ENCODE assay signal across 14 cellular contexts in the genomic region with DNA sequence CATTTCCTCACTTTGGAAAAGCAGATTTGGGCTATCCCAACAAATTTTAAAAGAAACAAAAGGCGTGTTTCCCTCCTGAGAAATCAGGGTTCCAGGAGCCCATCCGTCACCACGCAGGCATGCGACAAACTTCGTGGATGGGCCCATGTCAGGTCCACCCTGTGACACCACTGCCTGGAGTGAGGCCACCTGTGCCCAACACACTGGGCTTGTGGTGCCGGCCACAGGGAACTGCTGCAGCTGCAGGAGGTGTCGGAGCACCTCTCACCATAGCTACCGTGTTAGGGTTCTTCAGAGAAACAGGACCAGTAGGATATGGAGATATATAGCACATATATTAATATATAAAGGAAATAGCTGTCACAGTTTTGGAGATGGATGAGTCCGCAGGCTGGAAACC. TPM values are rescaled to one million over a fixed set of nuclear protein-coding genes. Genes with fewer than 3 reads are reported as not detected.
DNase-seq lines count a peak whose midpoint lies in the region.
"Had no signal": no experiment of that assay in that cellular context is flagged by ENCODE, and none has a peak within 500 bp of the region (broad histone marks: within the 10 kb centered on the region; RNA-seq: fewer than 3 reads in every experiment).

No MANE protein-coding gene starts in this region.

- H3K27me3 ChIP-seq in effector memory CD4-positive, alpha-beta T cell (replicated peaks; ENCODE audit: control insufficient read depth, insufficient read depth, low read length, poor library complexity, severe bottlenecking): no peaks in the 10 kb centered on the region
- H3K27me3 ChIP-seq: BLaER1 had no signal

- no peaks in the 10 kb centered on the region for H3K36me3 ChIP-seq in effector memory CD4-positive, alpha-beta T cell (ENCODE audit: control insufficient read depth, insufficient read depth, low read length)
- H3K36me3 ChIP-seq: BLaER1 had no signal

- H3K9me3 ChIP-seq in effector memory CD4-positive, alpha-beta T cell (ENCODE audit: control insufficient read depth, low read length): no peaks in the 10 kb centered on the region
- H3K9me3 ChIP-seq: BLaER1 had no signal

- H3K4me3 ChIP-seq in effector memory CD4-positive, alpha-beta T cell (ENCODE audit: insufficient read depth, low read depth, low read length, poor library complexity, severe bottlenecking): no peak overlapping the region
- H3K4me3 ChIP-seq: BLaER1 had no signal

- no peak overlapping the region for H3K27ac ChIP-seq in effector memory CD4-positive, alpha-beta T cell (ENCODE audit: insufficient read depth, low read length, poor library complexity, severe bottlenecking)
- H3K27ac ChIP-seq: BLaER1 had no signal

- H3K4me1 ChIP-seq in effector memory CD4-positive, alpha-beta T cell (ENCODE audit: control insufficient read depth, insufficient read depth, low read length, poor library complexity, severe bottlenecking): peaks cover 3% of the 10 kb centered on the region
- H3K4me1 ChIP-seq: BLaER1 had no signal

- DNase-seq in activated effector memory CD4-positive, alpha-beta T cell treated with anti-CD3 and anti-CD28 coated beads, Interleukin-2, amount 50 U/mL, for 16 hours: peak; percentile 54
- no peak for DNase-seq in activated effector memory CD4-positive, alpha-beta T cell treated with Interleukin-2 at 50 U/mL for 16 hours
- DNase-seq in mesenteric fat pad (ENCODE audit: low spot score) (peak; percentile 55), ureter (ENCODE audit: low spot score) (peak; percentile 28), globus pallidus (ENCODE audit: low spot score) (no peak), NCI-H2227 (lab: John Stamatoyannopoulos, UW; ENCODE audit: unreplicated experiment) (no peak)
- no peak for DNase-seq in effector memory CD4-positive, alpha-beta T cell
- DNase-seq: 8988T; CD4-positive, alpha-beta memory T cell; DMS79 treated with DMSO at 0.1 percent for 48 hours; GF-D8; GOT3; H9 had no signal

RNA-seq across cellular contexts. Expression of a gene that starts 53.0 kb away (rescaled TPM):
- 0.67 TPM for total RNA-seq in mesenteric fat pad
- total RNA-seq in ureter: 8.4 TPM

Comparison
In these comparisons a context has a peak if more than half of its experiments do, and no peak if none do; other contexts are left out.
1. DNase-seq: peak in activated effector memory CD4-positive, alpha-beta T cell treated with anti-CD3 and anti-CD28 coated beads, Interleukin-2, amount 50 U/mL, for 16 hours (single experiment), mesenteric fat pad (single experiment) and ureter (single experiment); none in activated effector memory CD4-positive, alpha-beta T cell treated with Interleukin-2 at 50 U/mL for 16 hours (single experiment), globus pallidus (single experiment), effector memory CD4-positive, alpha-beta T cell (0 of 3) and NCI-H2227 (single experiment).